ENCODE assay signal across 13 cellular contexts in genomic region chr16:57380671-57381462, GRCh38. TPM values are rescaled to one million over a fixed set of nuclear protein-coding genes. Genes with fewer than 3 reads are reported as not detected.
DNase-seq lines count a peak whose midpoint lies in the region; ATAC-seq, FAIRE-seq and TF ChIP-seq lines count a peak whose summit lies in the region.
"Had no signal": no experiment of that assay in that cellular context is flagged by ENCODE, and none has a peak within 500 bp of the region (broad histone marks: within the 10 kb centered on the region; RNA-seq: fewer than 3 reads in every experiment).

No MANE protein-coding gene starts in this region.

- no peaks in the 10 kb centered on the region for H3K9me1 ChIP-seq in keratinocyte (ENCODE audit: control insufficient read depth, extremely low read depth, insufficient read depth, low read length)

- H3K79me2 ChIP-seq in keratinocyte (ENCODE audit: control insufficient read depth, insufficient read depth, low read length) = no peaks in the 10 kb centered on the region

- H3K27me3 Mint-ChIP-seq in activated B cell treated with CpG ODN at 0.5 μM for 24 hours = no peaks in the 10 kb centered on the region
- H3K27me3 Mint-ChIP-seq in nephron progenitor cell (ENCODE audit: low read depth, poor library complexity) = peaks cover 12% of the 10 kb centered on the region

- dilution Hi-C loops in keratinocyte (cut with MboI; ENCODE audit: extremely low pct_ligation_motif_present, low sequenced_read_pairs) = no loop called here

- no peaks in the 10 kb centered on the region for H3K27me3 ChIP-seq in keratinocyte (ENCODE audit: control insufficient read depth, extremely low read depth, insufficient read depth, low read length)

- H3K4me3 ChIP-seq in keratinocyte (ENCODE audit: control insufficient read depth in 2 of 3, extremely low read depth in 1 of 3, insufficient read depth in 2 of 3, low read depth in 1 of 3, low read length in 3 of 3) = no peak overlapping the region

- CTCF ChIA-PET in activated B cell treated with CpG ODN at 0.5 μM for 24 hours (lab: Charles Lee) = interaction anchor here (1.4 to 1.5 kb wide), 2 partner anchors 36 to 80 kb away, joined by 3 to 5 read pairs; no protein-coding TSS in a partner anchor

- no peak overlapping the region for H2AFZ ChIP-seq in keratinocyte (ENCODE audit: control insufficient read depth, low read length)

- peaks cover 73% of the 10 kb centered on the region for H3K4me1 Mint-ChIP-seq in activated B cell treated with CpG ODN at 0.5 μM for 24 hours
- H3K4me1 Mint-ChIP-seq in nephron progenitor cell = peaks cover 15% of the 10 kb centered on the region

- H3K4me3 Mint-ChIP-seq in activated B cell treated with CpG ODN at 0.5 μM for 24 hours = no peak overlapping the region
- H3K4me3 Mint-ChIP-seq in nephron progenitor cell = no peak overlapping the region
- H3K4me3 Mint-ChIP-seq: activated CD4-positive, alpha-beta memory T cell treated with anti-CD3 and anti-CD28 coated beads, Interleukin-2, amount 10 ng/mL, durations not matched to agents 7 days and 5 days had no signal

- H3K4me2 ChIP-seq in keratinocyte (ENCODE audit: control insufficient read depth, extremely low read depth, insufficient read depth, low read depth, low read length) = no peak overlapping the region

- no peak for TF ChIP-seq CTCF in activated B cell treated with CpG ODN at 0.5 μM for 24 hours (IDR thresholded peaks at IDR 0.05)
- no peak for TF ChIP-seq CTCF in keratinocyte (optimal IDR thresholded peaks at IDR 0.05 in 1 of 3, IDR thresholded peaks at IDR 0.05 in 1 of 3, conservative IDR thresholded peaks at IDR 0.05 in 1 of 3; ENCODE audit: extremely low read depth in 1 of 3, insufficient read depth in 2 of 3, low read length in 3 of 3)
- no peak for TF ChIP-seq CTCF in nephron progenitor cell (IDR thresholded peaks at IDR 0.05)

- H3K9me3 Mint-ChIP-seq in activated B cell treated with CpG ODN at 0.5 μM for 24 hours (no peaks in the 10 kb centered on the region), nephron progenitor cell (no peaks in the 10 kb centered on the region)
- H3K9me3 Mint-ChIP-seq: activated CD4-positive, alpha-beta memory T cell treated with anti-CD3 and anti-CD28 coated beads, Interleukin-2, amount 10 ng/mL, durations not matched to agents 7 days and 5 days had no signal

- H3K9ac ChIP-seq in keratinocyte (ENCODE audit: control insufficient read depth, extremely low read depth, insufficient read depth, low read length) = no peak overlapping the region

- H3K27ac Mint-ChIP-seq in activated B cell treated with CpG ODN at 0.5 μM for 24 hours = peak overlapping the region; percentile 46
- no peak overlapping the region for H3K27ac Mint-ChIP-seq in nephron progenitor cell
- H3K27ac Mint-ChIP-seq: activated CD4-positive, alpha-beta memory T cell treated with anti-CD3 and anti-CD28 coated beads, Interleukin-2, amount 10 ng/mL, durations not matched to agents 7 days and 5 days had no signal

- H3K9me3 ChIP-seq in keratinocyte (ENCODE audit: control insufficient read depth, low read depth, low read length) = no peaks in the 10 kb centered on the region

- DNase-seq in Right ventricle myocardium superior = peak; percentile 70
- DNase-seq in left cardiac atrium = no peak
- no peak for DNase-seq in activated B cell treated with CpG ODN at 0.5 μM for 24 hours
- no peak for DNase-seq in keratinocyte (ENCODE audit: low read depth, low spot score)
- peak; percentile 43 for DNase-seq in urothelium cell line (ENCODE audit: low spot score)
- DNase-seq in NCI-H345 (lab: John Stamatoyannopoulos, UW) = no peak
- DNase-seq in nephron progenitor cell = no peak
- DNase-seq: activated CD4-positive, alpha-beta memory T cell treated with anti-CD3 and anti-CD28 coated beads, Interleukin-2, amount 10 ng/mL, durations not matched to agents 7 days and 5 days had no signal

- H3K36me3 ChIP-seq in keratinocyte (ENCODE audit: control insufficient read depth in 2 of 2, extremely low read depth in 1 of 2, insufficient read depth in 2 of 2, low read length in 2 of 2) = no peaks in the 10 kb centered on the region

- ATAC-seq in Right ventricle myocardium superior (ENCODE audit: poor library complexity) = no peak
- ATAC-seq in left cardiac atrium = no peak
- ATAC-seq in activated B cell treated with CpG ODN at 0.5 μM for 24 hours (ENCODE audit: low read depth) = no peak
- ATAC-seq in GM19455 (IDR thresholded peaks at IDR 0.05; ENCODE audit: unreplicated experiment) = no peak

- intact Hi-C loops in Right ventricle myocardium superior (cut with DNase I) = no loop called here
- intact Hi-C loops in left cardiac atrium (cut with DNase I) = no loop called here
- intact Hi-C loops in activated B cell treated with CpG ODN at 0.5 μM for 24 hours (cut with micrococcal nuclease) = no loop called here

- FAIRE-seq in keratinocyte (lab: Jason Lieb, UNC) = peak; percentile 32
- no peak for FAIRE-seq in urothelium cell line (lab: Jason Lieb, UNC)
- FAIRE-seq: astrocyte had no signal

- no peak overlapping the region for H3K27ac ChIP-seq in keratinocyte (ENCODE audit: control insufficient read depth, insufficient read depth, low read length)

- peaks cover 33% of the 10 kb centered on the region for H3K4me1 ChIP-seq in keratinocyte (ENCODE audit: control insufficient read depth, extremely low read depth, insufficient read depth, low read length)

- POLR2A ChIA-PET in activated B cell treated with CpG ODN at 0.5 μM for 24 hours (lab: Charles Lee) = interaction anchor here (0.6 kb wide), 1 partner anchor 33 kb away, joined by 3 read pairs; no protein-coding TSS in a partner anchor

- H3K36me3 Mint-ChIP-seq in activated B cell treated with CpG ODN at 0.5 μM for 24 hours (ENCODE audit: low read depth) (no peaks in the 10 kb centered on the region), nephron progenitor cell (ENCODE audit: low read depth) (no peaks in the 10 kb centered on the region)

- no peaks in the 10 kb centered on the region for H4K20me1 ChIP-seq in keratinocyte (ENCODE audit: control insufficient read depth, extremely low read depth, insufficient read depth, low read length)

RNA-seq across cellular contexts. Expression of gene CX3CL1, which starts 8.6 kb away (rescaled TPM):
- total RNA-seq in Right ventricle myocardium superior (11.6 TPM), left cardiac atrium (10 to 100 TPM; 13.7 to 23.2 TPM), activated B cell treated with CpG ODN at 0.5 μM for 24 hours (0.27 and 0.31 TPM in 2 replicates)
- 0.45 to 0.71 TPM (median 0.47 TPM) in 3 replicates for polyA plus RNA-seq in keratinocyte
- polyA plus RNA-seq in keratinocyte (2011; ENCODE audit: low read depth) = not detected
- 0.22 and 0.42 TPM in 2 replicates for polyA plus RNA-seq in keratinocyte (2011; cell fraction: cytosol; rRNA removed)
- polyA plus RNA-seq in keratinocyte (2011; cell fraction: nucleus; rRNA removed) = 0.83 and 1.3 TPM in 2 replicates
- 0.14 and 0.76 TPM in 2 replicates for polyA plus RNA-seq in keratinocyte (2012; ENCODE audit: low replicate concordance)
- 0.40 to 0.48 TPM (median 0.43 TPM) in 3 replicates for polyA minus RNA-seq in keratinocyte
- 0.58 TPM for polyA minus RNA-seq in keratinocyte (2011; cell fraction: cytosol; rRNA and poly(A)+ RNA removed)
- polyA minus RNA-seq in keratinocyte (2011; cell fraction: nucleus; rRNA and poly(A)+ RNA removed) = 0.21 and 0.93 TPM in 2 replicates
- total RNA-seq: activated CD4-positive, alpha-beta memory T cell treated with anti-CD3 and anti-CD28 coated beads, Interleukin-2, amount 10 ng/mL, durations not matched to agents 7 days and 5 days; fibroblast of villous mesenchyme; mononuclear cell had no signal

RNA-seq across cellular contexts. Expression of gene CCL22, which starts 22.3 kb away (rescaled TPM):
- not detected for total RNA-seq in Right ventricle myocardium superior
- under 1 TPM; 0.06 to 0.10 TPM for total RNA-seq in left cardiac atrium
- total RNA-seq in activated B cell treated with CpG ODN at 0.5 μM for 24 hours = 276 and 288 TPM in 2 replicates
- polyA plus RNA-seq in keratinocyte = not detected in 3 replicates
- polyA plus RNA-seq in keratinocyte (2011; ENCODE audit: low read depth) = 0.35 TPM
- not detected in 2 replicates for polyA plus RNA-seq in keratinocyte (2011; cell fraction: cytosol; rRNA removed)
- polyA plus RNA-seq in keratinocyte (2011; cell fraction: nucleus; rRNA removed) = 0.05 and 0.07 TPM in 2 replicates
- polyA plus RNA-seq in keratinocyte (2012; ENCODE audit: low replicate concordance) = 0.61 TPM in 1 of 2 replicates, not detected in the other
- polyA minus RNA-seq in keratinocyte = not detected in 3 replicates
- not detected for polyA minus RNA-seq in keratinocyte (2011; cell fraction: cytosol; rRNA and poly(A)+ RNA removed)
- polyA minus RNA-seq in keratinocyte (2011; cell fraction: nucleus; rRNA and poly(A)+ RNA removed) = not detected in 2 replicates
- total RNA-seq: astrocyte, fibroblast of villous mesenchyme, mononuclear cell had no signal
- polyA plus RNA-seq: BJ had no signal

RNA-seq across cellular contexts. Expression of gene CCL17, which starts 23.7 kb away (rescaled TPM):
- total RNA-seq in Right ventricle myocardium superior = not detected
- not detected for total RNA-seq in left cardiac atrium
- 6.7 and 7.0 TPM in 2 replicates for total RNA-seq in activated B cell treated with CpG ODN at 0.5 μM for 24 hours
- not detected in 3 replicates for polyA plus RNA-seq in keratinocyte
- not detected for polyA plus RNA-seq in keratinocyte (2011; ENCODE audit: low read depth)
- polyA plus RNA-seq in keratinocyte (2011; cell fraction: cytosol; rRNA removed) = not detected in 2 replicates
- not detected in 2 replicates for polyA plus RNA-seq in keratinocyte (2011; cell fraction: nucleus; rRNA removed)
- not detected in 2 replicates for polyA plus RNA-seq in keratinocyte (2012; ENCODE audit: low replicate concordance)
- not detected in 3 replicates for polyA minus RNA-seq in keratinocyte
- not detected for polyA minus RNA-seq in keratinocyte (2011; cell fraction: cytosol; rRNA and poly(A)+ RNA removed)
- not detected in 2 replicates for polyA minus RNA-seq in keratinocyte (2011; cell fraction: nucleus; rRNA and poly(A)+ RNA removed)
- total RNA-seq: activated CD4-positive, alpha-beta memory T cell treated with anti-CD3 and anti-CD28 coated beads, Interleukin-2, amount 10 ng/mL, durations not matched to agents 7 days and 5 days; astrocyte; fibroblast of villous mesenchyme; mononuclear cell had no signal
- polyA plus RNA-seq: BJ had no signal

Comparison
In these comparisons a context has a peak if more than half of its experiments do, and no peak if none do; other contexts are left out.
1. DNase-seq: peak in Right ventricle myocardium superior (single experiment) and urothelium cell line (single experiment); none in left cardiac atrium (single experiment), activated B cell treated with CpG ODN at 0.5 μM for 24 hours (single experiment), keratinocyte (single experiment), NCI-H345 (single experiment) and nephron progenitor cell (single experiment).
2. RNA of gene CCL22, which starts 22.3 kb away (total RNA-seq): 276 to 288 TPM in activated B cell treated with CpG ODN at 0.5 μM for 24 hours; 0.06 to 0.10 TPM in left cardiac atrium and not detected in Right ventricle myocardium superior (single experiment); every median in the first group is over 100 times any median in the second.